ENCODE assay signal across 8 cellular contexts in genomic region chr15:63191895-63192603, GRCh38. TPM values are rescaled to one million over a fixed set of nuclear protein-coding genes. Genes with fewer than 3 reads are reported as not detected.
A peak's percentile ranks its signal among the peaks of the same experiment; 100 is the strongest.
DNase-seq lines count a peak whose midpoint lies in the region; ATAC-seq, FAIRE-seq and TF ChIP-seq lines count a peak whose summit lies in the region.

No MANE protein-coding gene starts in this region.

- peak overlapping the region; percentile 95 to 99 (median 98) for H3K27ac Mint-ChIP-seq in CD4-positive, CD25-positive, alpha-beta regulatory T cell
- peak overlapping the region; percentile 99 for H3K27ac Mint-ChIP-seq in stimulated activated naive CD8-positive, alpha-beta T cell treated with anti-CD3 and anti-CD28 coated beads, Interleukin-15, Interleukin-2, amounts not matched to agents 100 ng/mL and 50 ng/mL, for 24 hours

- TF ChIP-seq CTCF in OCI-LY7 (conservative IDR thresholded peaks at IDR 0.05; ENCODE audit: low read length) (no peak), K562 (IDR thresholded peaks at IDR 0.05 in 2 of 3, conservative IDR thresholded peaks at IDR 0.05 in 1 of 3; ENCODE audit: insufficient read depth in 2 of 3, low read depth in 1 of 3, low read length in 3 of 3) (no peak)

- H3K4me3 Mint-ChIP-seq in CD4-positive, CD25-positive, alpha-beta regulatory T cell, result peak overlapping the region; percentile 86 to 99 (median 94)
- peak overlapping the region; percentile 100 for H3K4me3 Mint-ChIP-seq in stimulated activated naive CD8-positive, alpha-beta T cell treated with anti-CD3 and anti-CD28 coated beads, Interleukin-15, Interleukin-2, amounts not matched to agents 100 ng/mL and 50 ng/mL, for 24 hours

- peak; percentile 73 to 77 for ATAC-seq in CD4-positive, CD25-positive, alpha-beta regulatory T cell (ENCODE audit: low read depth in 2 of 2)
- ATAC-seq in GM21529 (IDR thresholded peaks at IDR 0.05; ENCODE audit: unreplicated experiment) (peak; percentile 38), K562 (peak; percentile 23)

- H3K4me3 ChIP-seq in CD4-positive, CD25-positive, alpha-beta regulatory T cell (ENCODE audit: low read depth, low read length), result peak overlapping the region; percentile 96
- H3K4me3 ChIP-seq in OCI-LY7 (ENCODE audit: low read depth, low read length, poor library complexity, severe bottlenecking), result peak overlapping the region; percentile 79
- no peak overlapping the region for H3K4me3 ChIP-seq in K562
- no peak overlapping the region for H3K4me3 ChIP-seq in H7 (ENCODE audit: insufficient read depth, low read depth, low read length)

- WGBS in K562 (ENCODE audit: insufficient coverage, low coverage, missing lambda C conversion rate), result 6% methylated on average over 3 of the region's 3 CpGs

- BruUV-seq in OCI-LY7 (replicated peaks; lab: Mats Ljungman, UMichigan) (TSS peak; percentile 14), K562 (replicated peaks; lab: Mats Ljungman, UMichigan) (no TSS peak)

- CTCF ChIA-PET in OCI-LY7 (lab: Charles Lee; ENCODE audit: unreplicated experiment), result interaction anchor here (0.5 to 0.7 kb wide), 2 partner anchors 11 to 87 kb away, joined by 3 to 5 read pairs; no protein-coding TSS in a partner anchor
- CTCF ChIA-PET in K562 (lab: Yijun Ruan, JAX; ENCODE audit: low intra/inter-chr PET ratio), result no interaction called here

- in situ Hi-C loops in K562 (cut with MboI), result no loop called here

- TF ChIP-seq RAD21 in K562 (CRISPR knock-in tag; conservative IDR thresholded peaks at IDR 0.05 in 1 of 2, IDR thresholded peaks at IDR 0.05 in 1 of 2), result no peak; a peak in 1 of 4 replicates

- peak overlapping the region in 1 of 2 experiments; percentile 87; a peak in 2 of 4 replicates for H3K9ac ChIP-seq in K562 (ENCODE audit: insufficient read depth in 1 of 2, low read depth in 2 of 2, low read length in 2 of 2)

- H3K27ac ChIP-seq in CD4-positive, CD25-positive, alpha-beta regulatory T cell (ENCODE audit: insufficient read depth, low read length, poor library complexity, severe bottlenecking), result peak overlapping the region; percentile 96
- peak overlapping the region; percentile 93 for H3K27ac ChIP-seq in OCI-LY7 (ENCODE audit: low read depth, low read length, poor library complexity, severe bottlenecking)
- peak overlapping the region; percentile 80 for H3K27ac ChIP-seq in K562 (ENCODE audit: extremely low read depth, low read depth, low read length)

- peaks cover 0 to 3% (median 0%) of the 10 kb centered on the region in 7 donors for H3K9me3 Mint-ChIP-seq in CD4-positive, CD25-positive, alpha-beta regulatory T cell
- no peaks in the 10 kb centered on the region for H3K9me3 Mint-ChIP-seq in stimulated activated naive CD8-positive, alpha-beta T cell treated with anti-CD3 and anti-CD28 coated beads, Interleukin-15, Interleukin-2, amounts not matched to agents 100 ng/mL and 50 ng/mL, for 24 hours

- peak overlapping the region; percentile 89 for H3K4me2 ChIP-seq in OCI-LY7 (ENCODE audit: low read length)
- peak overlapping the region; percentile 80 for H3K4me2 ChIP-seq in K562 (ENCODE audit: insufficient read depth, low read length)

- H3K36me3 Mint-ChIP-seq in CD4-positive, CD25-positive, alpha-beta regulatory T cell, result peaks cover 6% of the 10 kb centered on the region
- H3K36me3 Mint-ChIP-seq in stimulated activated naive CD8-positive, alpha-beta T cell treated with anti-CD3 and anti-CD28 coated beads, Interleukin-15, Interleukin-2, amounts not matched to agents 100 ng/mL and 50 ng/mL, for 24 hours (ENCODE audit: low read depth), result peaks cover 39% of the 10 kb centered on the region

- DNase-seq in CD4-positive, CD25-positive, alpha-beta regulatory T cell, result peak; percentile 63 to 96 (median 90)
- DNase-seq in OCI-LY7 (ENCODE audit: low spot score) (peak; percentile 84), K562 (ENCODE audit: extremely low read depth in 1 of 4, low spot score in 3 of 4) (peak in 2 of 4 experiments; percentile 47 to 80), head of caudate nucleus (no peak), H7 (no peak), NCI-H187 (lab: John Stamatoyannopoulos, UW) (no peak)

- POLR2A ChIA-PET in OCI-LY7 (lab: Charles Lee) (interaction anchor here (0.6 to 2.5 kb wide), 16 partner anchors 11 to 305 kb away, joined by 3 to 13 read pairs (median 3); partner anchors contain the start of genes APH1B and RPS27L), K562 (lab: Yijun Ruan, JAX) (interaction anchor here (0.5 to 4.7 kb wide), 19 partner anchors 10 to 399 kb away, joined by 3 to 36 read pairs (median 4); partner anchors contain the start of gene RPS27L)

- intact Hi-C loops in OCI-LY7 (cut with micrococcal nuclease; ENCODE audit: unreplicated experiment) (loop anchor here (2.0 to 10.0 kb wide), 2 partner anchors 85 to 313 kb away; partner anchors contain the start of genes APH1B and USP3), K562 (cut with micrococcal nuclease) (loop anchor here (5.0 kb wide), 2 partner anchors 35 to 85 kb away; partner anchors contain the start of genes APH1B and RPS27L), head of caudate nucleus (cut with DNase I) (no loop called here)

- no peaks in the 10 kb centered on the region for H3K27me3 ChIP-seq in CD4-positive, CD25-positive, alpha-beta regulatory T cell (ENCODE audit: control insufficient read depth, insufficient read depth, low read length)
- no peaks in the 10 kb centered on the region for H3K27me3 ChIP-seq in K562 (ENCODE audit: control insufficient read depth in 2 of 2, insufficient read depth in 2 of 2, low read length in 2 of 2)
- H3K27me3 ChIP-seq in H7 (ENCODE audit: control insufficient read depth, insufficient read depth, low read length), result no peaks in the 10 kb centered on the region

- peaks cover 71% of the 10 kb centered on the region for H3K4me1 ChIP-seq in CD4-positive, CD25-positive, alpha-beta regulatory T cell (ENCODE audit: control insufficient read depth, insufficient read depth, low read length, poor library complexity, severe bottlenecking)
- H3K4me1 ChIP-seq in OCI-LY7 (ENCODE audit: insufficient read depth, low read length, poor library complexity, severe bottlenecking), result peaks cover 72% of the 10 kb centered on the region
- H3K4me1 ChIP-seq in K562 (replicated peaks in 1 of 2; ENCODE audit: control insufficient read depth in 2 of 2, insufficient read depth in 2 of 2, low read length in 2 of 2), result peaks cover 14 to 61% of the 10 kb centered on the region in 2 experiments

- peak overlapping the region; percentile 30; the same call in 1 of the 2 replicates for H2AFZ ChIP-seq in OCI-LY7 (ENCODE audit: low read length)
- no peak overlapping the region for H2AFZ ChIP-seq in K562 (ENCODE audit: low read depth, low read length)

- H3K9me3 ChIP-seq in CD4-positive, CD25-positive, alpha-beta regulatory T cell (ENCODE audit: control insufficient read depth in 2 of 2, low read length in 2 of 2), result no peaks in the 10 kb centered on the region
- no peaks in the 10 kb centered on the region for H3K9me3 ChIP-seq in OCI-LY7 (ENCODE audit: low read length)
- H3K9me3 ChIP-seq in K562 (replicated peaks; ENCODE audit: control insufficient read depth, insufficient read depth, low read depth, low read length), result no peaks in the 10 kb centered on the region

- TF ChIP-seq POLR2A in K562 (conservative IDR thresholded peaks at IDR 0.05), result no peak

- H3K79me2 ChIP-seq in OCI-LY7 (ENCODE audit: insufficient read depth, low read depth, low read length) (peaks cover 73% of the 10 kb centered on the region), K562 (ENCODE audit: control insufficient read depth, insufficient read depth, low read length) (peaks cover 77% of the 10 kb centered on the region)

- H3K9me1 ChIP-seq in K562 (ENCODE audit: control insufficient read depth, insufficient read depth, low read length), result no peaks in the 10 kb centered on the region

- peak; percentile 71; the same call in 1 of the 2 replicates for TF ChIP-seq EP300 in K562 (IDR thresholded peaks at IDR 0.05; ENCODE audit: low read length)

- H3K9me2 ChIP-seq in OCI-LY7 (ENCODE audit: insufficient read depth, low read length), result no peaks in the 10 kb centered on the region

- no peaks in the 10 kb centered on the region for H4K20me1 ChIP-seq in OCI-LY7 (ENCODE audit: insufficient read depth, low read length)
- peaks cover 5% of the 10 kb centered on the region; the same call in 1 of the 2 replicates for H4K20me1 ChIP-seq in K562 (replicated peaks; ENCODE audit: control insufficient read depth, insufficient read depth, low read length)

- FAIRE-seq in K562 (lab: Jason Lieb, UNC), result peak; percentile 89

- H3K4me1 Mint-ChIP-seq in CD4-positive, CD25-positive, alpha-beta regulatory T cell, result peaks cover 18 to 82% (median 62%) of the 10 kb centered on the region in 4 donors
- H3K4me1 Mint-ChIP-seq in stimulated activated naive CD8-positive, alpha-beta T cell treated with anti-CD3 and anti-CD28 coated beads, Interleukin-15, Interleukin-2, amounts not matched to agents 100 ng/mL and 50 ng/mL, for 24 hours (ENCODE audit: low read depth), result peaks cover 75% of the 10 kb centered on the region

- H3K36me3 ChIP-seq in CD4-positive, CD25-positive, alpha-beta regulatory T cell (ENCODE audit: control insufficient read depth, insufficient read depth, low read length), result no peaks in the 10 kb centered on the region
- H3K36me3 ChIP-seq in OCI-LY7 (ENCODE audit: insufficient read depth, low read length), result no peaks in the 10 kb centered on the region
- H3K36me3 ChIP-seq in K562 (ENCODE audit: control insufficient read depth, insufficient read depth, low read length), result peaks cover 2% of the 10 kb centered on the region; the same call in 2 of the 3 replicates
- H3K36me3 ChIP-seq in H7 (replicated peaks; ENCODE audit: control insufficient read depth, insufficient read depth, low read length), result no peaks in the 10 kb centered on the region

- no peaks in the 10 kb centered on the region for H3K27me3 Mint-ChIP-seq in CD4-positive, CD25-positive, alpha-beta regulatory T cell
- no peaks in the 10 kb centered on the region for H3K27me3 Mint-ChIP-seq in stimulated activated naive CD8-positive, alpha-beta T cell treated with anti-CD3 and anti-CD28 coated beads, Interleukin-15, Interleukin-2, amounts not matched to agents 100 ng/mL and 50 ng/mL, for 24 hours

RNA-seq across cellular contexts. Expression of gene RAB8B, which starts 2.6 kb away (rescaled TPM):
- total RNA-seq in CD4-positive, CD25-positive, alpha-beta regulatory T cell, result 114 TPM
- polyA plus RNA-seq in CD4-positive, CD25-positive, alpha-beta regulatory T cell, result 10 to 100 TPM; 67.4 to 82.4 (median 74.4) TPM
- total RNA-seq in OCI-LY7 (2014; rRNA removed; shearing (Covaris generic)), result 4.9 and 9.5 TPM in 2 replicates
- 18.6 and 18.7 TPM in 2 replicates for total RNA-seq in OCI-LY7 (2022)
- 10.7 and 17.8 TPM in 2 replicates for total RNA-seq in K562 (2011; cell fraction: chromatin; rRNA removed; ENCODE audit: low replicate concordance)
- 5.3 and 7.3 TPM in 2 replicates for total RNA-seq in K562 (2011; cell fraction: nucleolus; rRNA removed)
- 10.6 and 18.9 TPM in 2 replicates for total RNA-seq in K562 (2011; cell fraction: nucleoplasm; rRNA removed)
- total RNA-seq in K562 (2014; rRNA removed), result 23.6 and 24.6 TPM in 2 replicates
- total RNA-seq in K562 (2014; rRNA removed; fragmentation: Illumina TruSeq; extraction: Trizol), result 28.9 and 33.9 TPM in 2 replicates
- total RNA-seq in K562 (2015; rRNA removed; fragmentation: Illumina TruSeq; extraction: Trizol), result 30.8 and 32.1 TPM in 2 replicates
- 24.2 and 27.3 TPM in 2 replicates for total RNA-seq in K562 (2021)
- 13.2 and 21.5 TPM in 2 replicates for polyA plus RNA-seq in K562 (2011; rRNA removed)
- polyA plus RNA-seq in K562 (2011; cell fraction: cytosol; rRNA removed), result 4.1 and 7.1 TPM in 2 replicates
- 12.5 and 14.7 TPM in 2 replicates for polyA plus RNA-seq in K562 (2011; cell fraction: nucleus; rRNA removed)
- polyA plus RNA-seq in K562 (2012), result 12.2 and 30.2 TPM in 2 replicates
- polyA plus RNA-seq in K562 (2014; fragmentation: Illumina TruSeq; extraction: Trizol), result 20.5 and 30.0 TPM in 2 replicates
- polyA plus RNA-seq in K562 (2014; fragmentation: Nextera tagmentation; extraction: Ambion mirVana), result 10 to 100 TPM in 1 of 2 experiments, 1 to 10 TPM in 1; 7.8 to 12.1 TPM
- polyA plus RNA-seq in K562 (2014; rRNA removed), result 17.4 and 17.6 TPM in 2 replicates
- polyA minus RNA-seq in K562 (2011; rRNA and poly(A)+ RNA removed), result 48.4 and 52.6 TPM in 2 replicates
- polyA minus RNA-seq in K562 (2011; cell fraction: cytosol; rRNA and poly(A)+ RNA removed), result 36.9 and 49.1 TPM in 2 replicates
- 6.1 and 10.1 TPM in 2 replicates for polyA minus RNA-seq in K562 (2011; cell fraction: nucleus; rRNA and poly(A)+ RNA removed)
- total RNA-seq in H7 (2014; rRNA removed; shearing (Covaris generic)), result 27.2 and 31.2 TPM in 2 replicates

RNA-seq across cellular contexts. Expression of gene RPS27L, which starts 34.8 kb away (rescaled TPM):
- total RNA-seq in CD4-positive, CD25-positive, alpha-beta regulatory T cell, result 94.0 TPM
- polyA plus RNA-seq in CD4-positive, CD25-positive, alpha-beta regulatory T cell, result 100 to 1,000 TPM; 264 to 422 (median 337) TPM
- total RNA-seq in OCI-LY7 (2014; rRNA removed; shearing (Covaris generic)), result 41.3 and 55.5 TPM in 2 replicates
- total RNA-seq in OCI-LY7 (2022), result 60.3 and 77.1 TPM in 2 replicates
- 10.6 and 25.3 TPM in 2 replicates for total RNA-seq in K562 (2011; cell fraction: chromatin; rRNA removed; ENCODE audit: low replicate concordance)
- total RNA-seq in K562 (2011; cell fraction: nucleolus; rRNA removed), result 10.3 and 10.4 TPM in 2 replicates
- 17.9 and 22.3 TPM in 2 replicates for total RNA-seq in K562 (2011; cell fraction: nucleoplasm; rRNA removed)
- 75.1 and 85.7 TPM in 2 replicates for total RNA-seq in K562 (2014; rRNA removed)
- total RNA-seq in K562 (2014; rRNA removed; fragmentation: Illumina TruSeq; extraction: Trizol), result 128 and 148 TPM in 2 replicates
- 92.6 and 105 TPM in 2 replicates for total RNA-seq in K562 (2015; rRNA removed; fragmentation: Illumina TruSeq; extraction: Trizol)
- total RNA-seq in K562 (2021), result 94.4 and 115 TPM in 2 replicates
- polyA plus RNA-seq in K562 (2011; rRNA removed), result 117 and 155 TPM in 2 replicates
- 29.8 and 61.5 TPM in 2 replicates for polyA plus RNA-seq in K562 (2011; cell fraction: cytosol; rRNA removed)
- polyA plus RNA-seq in K562 (2011; cell fraction: nucleus; rRNA removed), result 20.0 and 40.3 TPM in 2 replicates
- 157 and 166 TPM in 2 replicates for polyA plus RNA-seq in K562 (2012)
- polyA plus RNA-seq in K562 (2014; fragmentation: Illumina TruSeq; extraction: Trizol), result 72.2 and 79.3 TPM in 2 replicates
- polyA plus RNA-seq in K562 (2014; fragmentation: Nextera tagmentation; extraction: Ambion mirVana), result 100 to 1,000 TPM; 328 to 382 TPM
- polyA plus RNA-seq in K562 (2014; rRNA removed), result 115 and 116 TPM in 2 replicates
- polyA minus RNA-seq in K562 (2011; rRNA and poly(A)+ RNA removed), result 27.4 and 34.5 TPM in 2 replicates
- polyA minus RNA-seq in K562 (2011; cell fraction: cytosol; rRNA and poly(A)+ RNA removed), result 15.9 and 18.7 TPM in 2 replicates
- 8.5 and 15.7 TPM in 2 replicates for polyA minus RNA-seq in K562 (2011; cell fraction: nucleus; rRNA and poly(A)+ RNA removed)
- total RNA-seq in H7 (2014; rRNA removed; shearing (Covaris generic)), result 26.9 and 29.0 TPM in 2 replicates

Comparison
In these comparisons a context has a peak if more than half of its experiments do, and no peak if none do; other contexts are left out.
1. ATAC-seq: peak in every context shown above with its lines; median percentile 75 in CD4-positive, CD25-positive, alpha-beta regulatory T cell; 38 in GM21529; 23 in K562.
2. DNase-seq: peak in CD4-positive, CD25-positive, alpha-beta regulatory T cell (3 of 3) and OCI-LY7 (single experiment); none in head of caudate nucleus (0 of 42), H7 (single experiment) and NCI-H187 (0 of 2).
3. H3K4me3 ChIP-seq: peak in CD4-positive, CD25-positive, alpha-beta regulatory T cell (single experiment) and OCI-LY7 (single experiment); none in K562 (single experiment) and H7 (single experiment).
4. Peak in every context shown above with its lines, with median percentiles within 50 percentile points of each other: H3K27ac ChIP-seq.